7 cellular contexts compared by ENCODE assay signal in the genomic region with DNA sequence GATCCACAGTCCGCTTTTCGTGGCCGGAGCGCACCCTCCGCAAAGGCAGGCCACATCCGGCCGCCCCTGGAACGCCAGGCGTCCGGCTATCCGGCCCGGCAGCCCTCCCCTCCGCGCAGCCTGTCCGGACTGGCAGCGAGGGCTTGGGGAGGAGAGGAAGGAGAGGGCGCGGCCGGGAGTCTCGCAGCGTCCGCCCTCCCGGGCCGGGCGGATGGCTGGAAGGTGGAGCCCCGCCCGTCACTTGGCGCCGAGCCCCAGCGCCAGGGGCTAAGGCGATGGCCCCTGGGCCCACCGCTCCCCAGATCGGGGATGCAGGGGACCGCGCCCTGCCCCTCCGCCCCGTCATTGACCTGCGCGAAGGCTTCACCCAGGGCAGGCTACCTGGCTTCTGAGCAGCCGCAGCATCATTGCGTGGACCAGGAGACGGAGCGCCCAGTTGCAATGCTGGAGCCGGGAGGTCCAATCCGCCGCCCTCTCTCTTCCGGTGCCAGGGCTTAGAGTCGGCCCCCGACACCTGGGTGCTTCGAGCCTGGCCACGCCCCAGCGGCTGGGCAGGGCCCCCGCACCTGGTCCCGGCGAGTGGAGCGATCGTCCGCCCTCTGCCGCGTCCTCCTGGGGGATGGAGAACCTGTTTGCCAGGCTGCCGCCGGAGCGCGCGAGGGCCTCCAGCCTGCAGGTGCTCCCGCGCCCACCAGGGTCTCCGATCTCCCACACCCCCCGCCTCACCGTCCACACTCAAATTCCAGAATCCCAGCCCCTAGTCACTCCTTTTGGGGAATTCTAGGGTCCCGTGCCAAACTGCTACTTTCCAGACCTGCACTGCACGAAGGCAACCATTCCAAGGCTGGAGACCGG. TPM values are rescaled to one million over a fixed set of nuclear protein-coding genes. Genes with fewer than 3 reads are reported as not detected.
DNase-seq lines count a peak whose midpoint lies in the region; ATAC-seq, FAIRE-seq and TF ChIP-seq lines count a peak whose summit lies in the region.

FUT1 (minus strand) TSS at position 131 of the 855 bp plus-strand sequence. CDS start 1,360 bp downstream, outside the sequence.

- peak within 1 kb of the TSS; percentile 36 for H3K9ac ChIP-seq in neural cell (ENCODE audit: low read length)
- no peak within 1 kb of the TSS for H3K9ac ChIP-seq in Karpas-422 (ENCODE audit: low read length)

- H3K36me3 Mint-ChIP-seq in activated T-cell treated with anti-CD3 and anti-CD28 coated beads, Interleukin-2, amount 50 U/mL, for 72 hours (ENCODE audit: insufficient read depth in 2 of 2), result no peaks in the 10 kb centered on the region

- peak within 1 kb of the TSS; percentile 43 for H3K4me3 ChIP-seq in fibroblast of pulmonary artery (replicated peaks; ENCODE audit: low read depth, low read length)
- H3K4me3 ChIP-seq in neural cell (ENCODE audit: low read length), result peak within 1 kb of the TSS; percentile 65
- no peak within 1 kb of the TSS for H3K4me3 ChIP-seq in Karpas-422 (ENCODE audit: low read length)

- H3K27me3 ChIP-seq in neural cell (ENCODE audit: insufficient read depth, low read depth, low read length) (peaks cover 25% of the 10 kb centered on the region), Karpas-422 (ENCODE audit: low read length) (no peaks in the 10 kb centered on the region)

- no peak for FAIRE-seq in GM19239 (lab: Jason Lieb, UNC)

- no peak for TF ChIP-seq CTCF in fibroblast of pulmonary artery (IDR thresholded peaks at IDR 0.05; ENCODE audit: low read length, missing control alignments)
- peak; percentile 51 for TF ChIP-seq CTCF in neural cell (IDR thresholded peaks at IDR 0.05; ENCODE audit: poor library complexity, severe bottlenecking)

- no peaks in the 10 kb centered on the region for H3K79me2 ChIP-seq in neural cell (replicated peaks; ENCODE audit: insufficient read depth, low read length)
- no peaks in the 10 kb centered on the region for H3K79me2 ChIP-seq in Karpas-422 (ENCODE audit: low read length)

- no peak for TF ChIP-seq RAD21 in neural cell (conservative IDR thresholded peaks at IDR 0.05)

- H3K9me3 Mint-ChIP-seq in activated T-cell treated with anti-CD3 and anti-CD28 coated beads, Interleukin-2, amount 50 U/mL, for 72 hours, result no peaks in the 10 kb centered on the region

- H3K9me2 ChIP-seq in neural cell (ENCODE audit: insufficient read depth, low read length), result no peaks in the 10 kb centered on the region
- H3K9me2 ChIP-seq in Karpas-422 (replicated peaks; ENCODE audit: insufficient read depth, low read length), result no peaks in the 10 kb centered on the region

- peak within 1 kb of the TSS; percentile 86 to 87 for H3K4me3 Mint-ChIP-seq in activated T-cell treated with anti-CD3 and anti-CD28 coated beads, Interleukin-2, amount 50 U/mL, for 72 hours

- H3K27ac Mint-ChIP-seq in activated T-cell treated with anti-CD3 and anti-CD28 coated beads, Interleukin-2, amount 50 U/mL, for 72 hours, result no peak within 1 kb of the TSS

- H3F3A ChIP-seq in neural cell (ENCODE audit: insufficient read depth, low read length, poor library complexity, severe bottlenecking), result no peaks in the 10 kb centered on the region

- peaks cover 29% of the 10 kb centered on the region for H3K27me3 Mint-ChIP-seq in activated T-cell treated with anti-CD3 and anti-CD28 coated beads, Interleukin-2, amount 50 U/mL, for 72 hours (ENCODE audit: low read depth)

- DNase-seq in GM19239 (ENCODE audit: insufficient read length, low spot score) (peak; percentile 47), NCI-H2196 (lab: John Stamatoyannopoulos, UW; ENCODE audit: unreplicated experiment) (peak; percentile 97), fibroblast of pulmonary artery (ENCODE audit: low read depth) (no peak), Karpas-422 (no peak)
- peak; percentile 52 to 56 for DNase-seq in activated T-cell treated with anti-CD3 and anti-CD28 coated beads, Interleukin-2, amount 50 U/mL, for 72 hours

- H3K36me3 ChIP-seq in neural cell (ENCODE audit: insufficient read depth, low read length) (no peaks in the 10 kb centered on the region), Karpas-422 (ENCODE audit: insufficient read depth, low read length) (no peaks in the 10 kb centered on the region)

- ATAC-seq in activated T-cell treated with anti-CD3 and anti-CD28 coated beads, Interleukin-2, amount 50 U/mL, for 72 hours (replicated peaks in 1 of 2), result peak; percentile 80 to 83
- ATAC-seq in HG03039 (IDR thresholded peaks at IDR 0.05; ENCODE audit: unreplicated experiment), result no peak

- peaks cover 19% of the 10 kb centered on the region for H3K4me1 Mint-ChIP-seq in activated T-cell treated with anti-CD3 and anti-CD28 coated beads, Interleukin-2, amount 50 U/mL, for 72 hours (ENCODE audit: low read depth)

- H3K27ac ChIP-seq in neural cell (ENCODE audit: low read length) (no peak within 1 kb of the TSS), Karpas-422 (ENCODE audit: low read length) (no peak within 1 kb of the TSS)

- H2AFZ ChIP-seq in neural cell (ENCODE audit: low read depth, low read length), result no peak within 1 kb of the TSS
- H2AFZ ChIP-seq in Karpas-422 (ENCODE audit: low read length), result no peak within 1 kb of the TSS

- H4K20me1 ChIP-seq in neural cell (ENCODE audit: insufficient read depth) (no peaks in the 10 kb centered on the region), Karpas-422 (ENCODE audit: insufficient read depth, low read depth, low read length) (no peaks in the 10 kb centered on the region)

- H3K4me2 ChIP-seq in neural cell (ENCODE audit: low read length), result peak within 1 kb of the TSS; percentile 4
- H3K4me2 ChIP-seq in Karpas-422 (ENCODE audit: low read depth, low read length, poor library complexity, severe bottlenecking), result no peak within 1 kb of the TSS

- TF ChIP-seq EP300 in neural cell (conservative IDR thresholded peaks at IDR 0.05; ENCODE audit: poor library complexity, severe bottlenecking), result no peak

- no peaks in the 10 kb centered on the region for H3K4me1 ChIP-seq in Karpas-422 (ENCODE audit: low read length)

- no peaks in the 10 kb centered on the region for H3K9me3 ChIP-seq in neural cell (ENCODE audit: low read length)
- no peaks in the 10 kb centered on the region for H3K9me3 ChIP-seq in Karpas-422 (ENCODE audit: low read length)

TF ChIP-seq in neural cell, 6 proteins besides CTCF, POLR2A, EP300 and RAD21:
- TF ChIP-seq SMC3 (conservative IDR thresholded peaks at IDR 0.05; ENCODE audit: poor library complexity) (no peak), TAF1 (IDR thresholded peaks at IDR 0.05; ENCODE audit: low read depth) (no peak), POLR2AphosphoS5 (IDR thresholded peaks at IDR 0.05) (no peak), EZH2 (IDR thresholded peaks at IDR 0.05; ENCODE audit: borderline replicate concordance, insufficient read depth, low read length, poor library complexity, severe bottlenecking) (no peak), MXI1 (conservative IDR thresholded peaks at IDR 0.05; ENCODE audit: poor library complexity, severe bottlenecking) (no peak)
- TF ChIP-seq, protein P1, sequence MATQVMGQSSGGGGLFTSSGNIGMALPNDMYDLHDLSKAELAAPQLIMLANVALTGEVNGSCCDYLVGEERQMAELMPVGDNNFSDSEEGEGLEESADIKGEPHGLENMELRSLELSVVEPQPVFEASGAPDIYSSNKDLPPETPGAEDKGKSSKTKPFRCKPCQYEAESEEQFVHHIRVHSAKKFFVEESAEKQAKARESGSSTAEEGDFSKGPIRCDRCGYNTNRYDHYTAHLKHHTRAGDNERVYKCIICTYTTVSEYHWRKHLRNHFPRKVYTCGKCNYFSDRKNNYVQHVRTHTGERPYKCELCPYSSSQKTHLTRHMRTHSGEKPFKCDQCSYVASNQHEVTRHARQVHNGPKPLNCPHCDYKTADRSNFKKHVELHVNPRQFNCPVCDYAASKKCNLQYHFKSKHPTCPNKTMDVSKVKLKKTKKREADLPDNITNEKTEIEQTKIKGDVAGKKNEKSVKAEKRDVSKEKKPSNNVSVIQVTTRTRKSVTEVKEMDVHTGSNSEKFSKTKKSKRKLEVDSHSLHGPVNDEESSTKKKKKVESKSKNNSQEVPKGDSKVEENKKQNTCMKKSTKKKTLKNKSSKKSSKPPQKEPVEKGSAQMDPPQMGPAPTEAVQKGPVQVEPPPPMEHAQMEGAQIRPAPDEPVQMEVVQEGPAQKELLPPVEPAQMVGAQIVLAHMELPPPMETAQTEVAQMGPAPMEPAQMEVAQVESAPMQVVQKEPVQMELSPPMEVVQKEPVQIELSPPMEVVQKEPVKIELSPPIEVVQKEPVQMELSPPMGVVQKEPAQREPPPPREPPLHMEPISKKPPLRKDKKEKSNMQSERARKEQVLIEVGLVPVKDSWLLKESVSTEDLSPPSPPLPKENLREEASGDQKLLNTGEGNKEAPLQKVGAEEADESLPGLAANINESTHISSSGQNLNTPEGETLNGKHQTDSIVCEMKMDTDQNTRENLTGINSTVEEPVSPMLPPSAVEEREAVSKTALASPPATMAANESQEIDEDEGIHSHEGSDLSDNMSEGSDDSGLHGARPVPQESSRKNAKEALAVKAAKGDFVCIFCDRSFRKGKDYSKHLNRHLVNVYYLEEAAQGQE (IDR thresholded peaks at IDR 0.05; ENCODE audit: borderline replicate concordance), result no peak

RNA-seq across cellular contexts. Expression of gene FUT1, which starts in this region (rescaled TPM):
- under 1 TPM; 0.29 to 0.32 TPM for total RNA-seq in activated T-cell treated with anti-CD3 and anti-CD28 coated beads, Interleukin-2, amount 50 U/mL, for 72 hours
- polyA plus RNA-seq in neural cell, result 0.15 and 0.26 TPM in 2 replicates
- 0.49 and 0.58 TPM in 2 replicates for polyA minus RNA-seq in neural cell
- not detected in 2 replicates for total RNA-seq in Karpas-422 (2014; rRNA removed; shearing (Covaris generic); ENCODE audit: low replicate concordance)

Comparison
In these comparisons a context has a peak if more than half of its experiments do, and no peak if none do; other contexts are left out.
1. Peak in DNase-seq and ATAC-seq in activated T-cell treated with anti-CD3 and anti-CD28 coated beads, Interleukin-2, amount 50 U/mL, for 72 hours; RNA of the gene not detected or under 1 TPM.
2. DNase-seq: peak in GM19239 (single experiment) and NCI-H2196 (single experiment); none in fibroblast of pulmonary artery (single experiment) and Karpas-422 (single experiment).